Comparison of ENCODE assay signal across 1 cellular context in the genomic region with DNA sequence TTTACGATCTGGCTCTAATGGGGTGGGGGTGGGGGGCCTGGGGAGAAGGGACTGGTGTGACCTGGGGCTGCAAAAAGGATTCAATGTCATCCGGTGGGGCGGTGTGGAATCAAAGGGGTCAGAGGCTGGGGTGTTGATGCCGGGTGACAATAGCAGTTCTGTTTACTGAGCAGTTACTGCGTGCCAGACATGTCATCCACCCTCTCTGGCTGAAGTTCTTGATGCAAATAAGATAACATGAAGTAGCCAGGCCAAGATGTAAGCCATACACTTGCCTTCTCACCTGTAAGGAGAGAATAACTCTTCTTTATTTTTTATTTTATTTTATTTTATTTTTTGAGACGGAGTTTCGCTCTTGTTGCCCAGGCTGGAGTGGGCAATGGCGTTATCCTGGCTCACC.
TF ChIP-seq lines count a peak whose summit lies in the region.

No MANE protein-coding gene starts in this region.

TF ChIP-seq in HepG2, 621 proteins besides CTCF, POLR2A, EP300 and RAD21 (continued from another document and continues in another):
- TF ChIP-seq, protein P1, sequence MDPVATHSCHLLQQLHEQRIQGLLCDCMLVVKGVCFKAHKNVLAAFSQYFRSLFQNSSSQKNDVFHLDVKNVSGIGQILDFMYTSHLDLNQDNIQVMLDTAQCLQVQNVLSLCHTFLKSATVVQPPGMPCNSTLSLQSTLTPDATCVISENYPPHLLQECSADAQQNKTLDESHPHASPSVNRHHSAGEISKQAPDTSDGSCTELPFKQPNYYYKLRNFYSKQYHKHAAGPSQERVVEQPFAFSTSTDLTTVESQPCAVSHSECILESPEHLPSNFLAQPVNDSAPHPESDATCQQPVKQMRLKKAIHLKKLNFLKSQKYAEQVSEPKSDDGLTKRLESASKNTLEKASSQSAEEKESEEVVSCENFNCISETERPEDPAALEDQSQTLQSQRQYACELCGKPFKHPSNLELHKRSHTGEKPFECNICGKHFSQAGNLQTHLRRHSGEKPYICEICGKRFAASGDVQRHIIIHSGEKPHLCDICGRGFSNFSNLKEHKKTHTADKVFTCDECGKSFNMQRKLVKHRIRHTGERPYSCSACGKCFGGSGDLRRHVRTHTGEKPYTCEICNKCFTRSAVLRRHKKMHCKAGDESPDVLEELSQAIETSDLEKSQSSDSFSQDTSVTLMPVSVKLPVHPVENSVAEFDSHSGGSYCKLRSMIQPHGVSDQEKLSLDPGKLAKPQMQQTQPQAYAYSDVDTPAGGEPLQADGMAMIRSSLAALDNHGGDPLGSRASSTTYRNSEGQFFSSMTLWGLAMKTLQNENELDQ (CRISPR knock-in tag; IDR thresholded peaks at IDR 0.05; ENCODE audit: borderline replicate concordance) = no peak
- TF ChIP-seq, protein P2, sequence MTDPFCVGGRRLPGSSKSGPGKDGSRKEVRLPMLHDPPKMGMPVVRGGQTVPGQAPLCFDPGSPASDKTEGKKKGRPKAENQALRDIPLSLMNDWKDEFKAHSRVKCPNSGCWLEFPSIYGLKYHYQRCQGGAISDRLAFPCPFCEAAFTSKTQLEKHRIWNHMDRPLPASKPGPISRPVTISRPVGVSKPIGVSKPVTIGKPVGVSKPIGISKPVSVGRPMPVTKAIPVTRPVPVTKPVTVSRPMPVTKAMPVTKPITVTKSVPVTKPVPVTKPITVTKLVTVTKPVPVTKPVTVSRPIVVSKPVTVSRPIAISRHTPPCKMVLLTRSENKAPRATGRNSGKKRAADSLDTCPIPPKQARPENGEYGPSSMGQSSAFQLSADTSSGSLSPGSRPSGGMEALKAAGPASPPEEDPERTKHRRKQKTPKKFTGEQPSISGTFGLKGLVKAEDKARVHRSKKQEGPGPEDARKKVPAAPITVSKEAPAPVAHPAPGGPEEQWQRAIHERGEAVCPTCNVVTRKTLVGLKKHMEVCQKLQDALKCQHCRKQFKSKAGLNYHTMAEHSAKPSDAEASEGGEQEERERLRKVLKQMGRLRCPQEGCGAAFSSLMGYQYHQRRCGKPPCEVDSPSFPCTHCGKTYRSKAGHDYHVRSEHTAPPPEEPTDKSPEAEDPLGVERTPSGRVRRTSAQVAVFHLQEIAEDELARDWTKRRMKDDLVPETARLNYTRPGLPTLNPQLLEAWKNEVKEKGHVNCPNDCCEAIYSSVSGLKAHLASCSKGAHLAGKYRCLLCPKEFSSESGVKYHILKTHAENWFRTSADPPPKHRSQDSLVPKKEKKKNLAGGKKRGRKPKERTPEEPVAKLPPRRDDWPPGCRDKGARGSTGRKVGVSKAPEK (CRISPR knock-in tag; IDR thresholded peaks at IDR 0.05; ENCODE audit: borderline replicate concordance) = no peak
- TF ChIP-seq GABPA (IDR thresholded peaks at IDR 0.05; ENCODE audit: low read depth, low read length) (no peak), GABPA (CRISPR knock-in tag; IDR thresholded peaks at IDR 0.05; ENCODE audit: low read depth) (no peak), MIER2 (CRISPR knock-in tag; IDR thresholded peaks at IDR 0.05) (no peak), NR2F1 (CRISPR knock-in tag; IDR thresholded peaks at IDR 0.05) (no peak), NONO (IDR thresholded peaks at IDR 0.05) (no peak), NONO (CRISPR knock-in tag; conservative IDR thresholded peaks at IDR 0.05) (no peak), FOXA1 (IDR thresholded peaks at IDR 0.05) (no peak), FOXA1 (CRISPR knock-in tag; IDR thresholded peaks at IDR 0.05) (0 out of 2 replicates have a peak, but pooled peaks have one; percentile 39), HMG20A (CRISPR knock-in tag; IDR thresholded peaks at IDR 0.05; ENCODE audit: borderline replicate concordance) (no peak), CENPX (CRISPR knock-in tag; IDR thresholded peaks at IDR 0.05) (no peak), ZNF292 (CRISPR knock-in tag; IDR thresholded peaks at IDR 0.05; ENCODE audit: borderline replicate concordance, low read depth) (no peak), SOX5 (CRISPR knock-in tag; IDR thresholded peaks at IDR 0.05; ENCODE audit: borderline replicate concordance) (peak; percentile 46; the same call in 1 of the 2 replicates), SAP130 (CRISPR knock-in tag; IDR thresholded peaks at IDR 0.05; ENCODE audit: low read depth) (no peak), ZNF7 (CRISPR knock-in tag; IDR thresholded peaks at IDR 0.05) (no peak), MTA1 (CRISPR knock-in tag; IDR thresholded peaks at IDR 0.05; ENCODE audit: borderline replicate concordance) (no peak), ZNF782 (CRISPR knock-in tag; IDR thresholded peaks at IDR 0.05; ENCODE audit: borderline replicate concordance) (no peak), SALL1 (CRISPR knock-in tag; IDR thresholded peaks at IDR 0.05) (no peak), MAZ (IDR thresholded peaks at IDR 0.05; ENCODE audit: borderline replicate concordance, low read depth, low read length) (no peak), MAZ (CRISPR knock-in tag; IDR thresholded peaks at IDR 0.05; ENCODE audit: low read depth) (no peak), MAFG (CRISPR knock-in tag; IDR thresholded peaks at IDR 0.05) (no peak), NFKB2 (CRISPR knock-in tag; IDR thresholded peaks at IDR 0.05; ENCODE audit: borderline replicate concordance) (no peak), NR2F6 (IDR thresholded peaks at IDR 0.05) (no peak), NR2F6 (CRISPR knock-in tag; IDR thresholded peaks at IDR 0.05) (0 out of 2 replicates have a peak, but pooled peaks have one; percentile 34), ZFP82 (CRISPR knock-in tag; IDR thresholded peaks at IDR 0.05; ENCODE audit: borderline replicate concordance) (no peak)
- TF ChIP-seq, protein P3, sequence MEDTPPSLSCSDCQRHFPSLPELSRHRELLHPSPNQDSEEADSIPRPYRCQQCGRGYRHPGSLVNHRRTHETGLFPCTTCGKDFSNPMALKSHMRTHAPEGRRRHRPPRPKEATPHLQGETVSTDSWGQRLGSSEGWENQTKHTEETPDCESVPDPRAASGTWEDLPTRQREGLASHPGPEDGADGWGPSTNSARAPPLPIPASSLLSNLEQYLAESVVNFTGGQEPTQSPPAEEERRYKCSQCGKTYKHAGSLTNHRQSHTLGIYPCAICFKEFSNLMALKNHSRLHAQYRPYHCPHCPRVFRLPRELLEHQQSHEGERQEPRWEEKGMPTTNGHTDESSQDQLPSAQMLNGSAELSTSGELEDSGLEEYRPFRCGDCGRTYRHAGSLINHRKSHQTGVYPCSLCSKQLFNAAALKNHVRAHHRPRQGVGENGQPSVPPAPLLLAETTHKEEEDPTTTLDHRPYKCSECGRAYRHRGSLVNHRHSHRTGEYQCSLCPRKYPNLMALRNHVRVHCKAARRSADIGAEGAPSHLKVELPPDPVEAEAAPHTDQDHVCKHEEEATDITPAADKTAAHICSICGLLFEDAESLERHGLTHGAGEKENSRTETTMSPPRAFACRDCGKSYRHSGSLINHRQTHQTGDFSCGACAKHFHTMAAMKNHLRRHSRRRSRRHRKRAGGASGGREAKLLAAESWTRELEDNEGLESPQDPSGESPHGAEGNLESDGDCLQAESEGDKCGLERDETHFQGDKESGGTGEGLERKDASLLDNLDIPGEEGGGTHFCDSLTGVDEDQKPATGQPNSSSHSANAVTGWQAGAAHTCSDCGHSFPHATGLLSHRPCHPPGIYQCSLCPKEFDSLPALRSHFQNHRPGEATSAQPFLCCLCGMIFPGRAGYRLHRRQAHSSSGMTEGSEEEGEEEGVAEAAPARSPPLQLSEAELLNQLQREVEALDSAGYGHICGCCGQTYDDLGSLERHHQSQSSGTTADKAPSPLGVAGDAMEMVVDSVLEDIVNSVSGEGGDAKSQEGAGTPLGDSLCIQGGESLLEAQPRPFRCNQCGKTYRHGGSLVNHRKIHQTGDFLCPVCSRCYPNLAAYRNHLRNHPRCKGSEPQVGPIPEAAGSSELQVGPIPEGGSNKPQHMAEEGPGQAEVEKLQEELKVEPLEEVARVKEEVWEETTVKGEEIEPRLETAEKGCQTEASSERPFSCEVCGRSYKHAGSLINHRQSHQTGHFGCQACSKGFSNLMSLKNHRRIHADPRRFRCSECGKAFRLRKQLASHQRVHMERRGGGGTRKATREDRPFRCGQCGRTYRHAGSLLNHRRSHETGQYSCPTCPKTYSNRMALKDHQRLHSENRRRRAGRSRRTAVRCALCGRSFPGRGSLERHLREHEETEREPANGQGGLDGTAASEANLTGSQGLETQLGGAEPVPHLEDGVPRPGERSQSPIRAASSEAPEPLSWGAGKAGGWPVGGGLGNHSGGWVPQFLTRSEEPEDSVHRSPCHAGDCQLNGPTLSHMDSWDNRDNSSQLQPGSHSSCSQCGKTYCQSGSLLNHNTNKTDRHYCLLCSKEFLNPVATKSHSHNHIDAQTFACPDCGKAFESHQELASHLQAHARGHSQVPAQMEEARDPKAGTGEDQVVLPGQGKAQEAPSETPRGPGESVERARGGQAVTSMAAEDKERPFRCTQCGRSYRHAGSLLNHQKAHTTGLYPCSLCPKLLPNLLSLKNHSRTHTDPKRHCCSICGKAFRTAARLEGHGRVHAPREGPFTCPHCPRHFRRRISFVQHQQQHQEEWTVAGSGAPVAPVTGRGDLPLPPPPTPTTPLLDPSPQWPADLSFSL (CRISPR knock-in tag; IDR thresholded peaks at IDR 0.05) = no peak
- TF ChIP-seq, protein P4, sequence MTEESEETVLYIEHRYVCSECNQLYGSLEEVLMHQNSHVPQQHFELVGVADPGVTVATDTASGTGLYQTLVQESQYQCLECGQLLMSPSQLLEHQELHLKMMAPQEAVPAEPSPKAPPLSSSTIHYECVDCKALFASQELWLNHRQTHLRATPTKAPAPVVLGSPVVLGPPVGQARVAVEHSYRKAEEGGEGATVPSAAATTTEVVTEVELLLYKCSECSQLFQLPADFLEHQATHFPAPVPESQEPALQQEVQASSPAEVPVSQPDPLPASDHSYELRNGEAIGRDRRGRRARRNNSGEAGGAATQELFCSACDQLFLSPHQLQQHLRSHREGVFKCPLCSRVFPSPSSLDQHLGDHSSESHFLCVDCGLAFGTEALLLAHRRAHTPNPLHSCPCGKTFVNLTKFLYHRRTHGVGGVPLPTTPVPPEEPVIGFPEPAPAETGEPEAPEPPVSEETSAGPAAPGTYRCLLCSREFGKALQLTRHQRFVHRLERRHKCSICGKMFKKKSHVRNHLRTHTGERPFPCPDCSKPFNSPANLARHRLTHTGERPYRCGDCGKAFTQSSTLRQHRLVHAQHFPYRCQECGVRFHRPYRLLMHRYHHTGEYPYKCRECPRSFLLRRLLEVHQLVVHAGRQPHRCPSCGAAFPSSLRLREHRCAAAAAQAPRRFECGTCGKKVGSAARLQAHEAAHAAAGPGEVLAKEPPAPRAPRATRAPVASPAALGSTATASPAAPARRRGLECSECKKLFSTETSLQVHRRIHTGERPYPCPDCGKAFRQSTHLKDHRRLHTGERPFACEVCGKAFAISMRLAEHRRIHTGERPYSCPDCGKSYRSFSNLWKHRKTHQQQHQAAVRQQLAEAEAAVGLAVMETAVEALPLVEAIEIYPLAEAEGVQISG (CRISPR knock-in tag; IDR thresholded peaks at IDR 0.05) = no peak
- TF ChIP-seq, protein P5, sequence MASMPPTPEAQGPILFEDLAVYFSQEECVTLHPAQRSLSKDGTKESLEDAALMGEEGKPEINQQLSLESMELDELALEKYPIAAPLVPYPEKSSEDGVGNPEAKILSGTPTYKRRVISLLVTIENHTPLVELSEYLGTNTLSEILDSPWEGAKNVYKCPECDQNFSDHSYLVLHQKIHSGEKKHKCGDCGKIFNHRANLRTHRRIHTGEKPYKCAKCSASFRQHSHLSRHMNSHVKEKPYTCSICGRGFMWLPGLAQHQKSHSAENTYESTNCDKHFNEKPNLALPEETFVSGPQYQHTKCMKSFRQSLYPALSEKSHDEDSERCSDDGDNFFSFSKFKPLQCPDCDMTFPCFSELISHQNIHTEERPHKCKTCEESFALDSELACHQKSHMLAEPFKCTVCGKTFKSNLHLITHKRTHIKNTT (CRISPR knock-in tag; IDR thresholded peaks at IDR 0.05) = no peak
- TF ChIP-seq, protein P6, sequence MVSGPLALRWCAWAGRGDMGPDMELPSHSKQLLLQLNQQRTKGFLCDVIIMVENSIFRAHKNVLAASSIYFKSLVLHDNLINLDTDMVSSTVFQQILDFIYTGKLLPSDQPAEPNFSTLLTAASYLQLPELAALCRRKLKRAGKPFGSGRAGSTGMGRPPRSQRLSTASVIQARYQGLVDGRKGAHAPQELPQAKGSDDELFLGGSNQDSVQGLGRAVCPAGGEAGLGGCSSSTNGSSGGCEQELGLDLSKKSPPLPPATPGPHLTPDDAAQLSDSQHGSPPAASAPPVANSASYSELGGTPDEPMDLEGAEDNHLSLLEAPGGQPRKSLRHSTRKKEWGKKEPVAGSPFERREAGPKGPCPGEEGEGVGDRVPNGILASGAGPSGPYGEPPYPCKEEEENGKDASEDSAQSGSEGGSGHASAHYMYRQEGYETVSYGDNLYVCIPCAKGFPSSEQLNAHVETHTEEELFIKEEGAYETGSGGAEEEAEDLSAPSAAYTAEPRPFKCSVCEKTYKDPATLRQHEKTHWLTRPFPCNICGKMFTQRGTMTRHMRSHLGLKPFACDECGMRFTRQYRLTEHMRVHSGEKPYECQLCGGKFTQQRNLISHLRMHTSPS (CRISPR knock-in tag; IDR thresholded peaks at IDR 0.05; ENCODE audit: low read depth) = no peak
- TF ChIP-seq, protein P7, sequence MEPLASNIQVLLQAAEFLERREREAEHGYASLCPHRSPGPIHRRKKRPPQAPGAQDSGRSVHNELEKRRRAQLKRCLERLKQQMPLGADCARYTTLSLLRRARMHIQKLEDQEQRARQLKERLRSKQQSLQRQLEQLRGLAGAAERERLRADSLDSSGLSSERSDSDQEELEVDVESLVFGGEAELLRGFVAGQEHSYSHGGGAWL (CRISPR knock-in tag; IDR thresholded peaks at IDR 0.05) = no peak
- TF ChIP-seq, protein P8, sequence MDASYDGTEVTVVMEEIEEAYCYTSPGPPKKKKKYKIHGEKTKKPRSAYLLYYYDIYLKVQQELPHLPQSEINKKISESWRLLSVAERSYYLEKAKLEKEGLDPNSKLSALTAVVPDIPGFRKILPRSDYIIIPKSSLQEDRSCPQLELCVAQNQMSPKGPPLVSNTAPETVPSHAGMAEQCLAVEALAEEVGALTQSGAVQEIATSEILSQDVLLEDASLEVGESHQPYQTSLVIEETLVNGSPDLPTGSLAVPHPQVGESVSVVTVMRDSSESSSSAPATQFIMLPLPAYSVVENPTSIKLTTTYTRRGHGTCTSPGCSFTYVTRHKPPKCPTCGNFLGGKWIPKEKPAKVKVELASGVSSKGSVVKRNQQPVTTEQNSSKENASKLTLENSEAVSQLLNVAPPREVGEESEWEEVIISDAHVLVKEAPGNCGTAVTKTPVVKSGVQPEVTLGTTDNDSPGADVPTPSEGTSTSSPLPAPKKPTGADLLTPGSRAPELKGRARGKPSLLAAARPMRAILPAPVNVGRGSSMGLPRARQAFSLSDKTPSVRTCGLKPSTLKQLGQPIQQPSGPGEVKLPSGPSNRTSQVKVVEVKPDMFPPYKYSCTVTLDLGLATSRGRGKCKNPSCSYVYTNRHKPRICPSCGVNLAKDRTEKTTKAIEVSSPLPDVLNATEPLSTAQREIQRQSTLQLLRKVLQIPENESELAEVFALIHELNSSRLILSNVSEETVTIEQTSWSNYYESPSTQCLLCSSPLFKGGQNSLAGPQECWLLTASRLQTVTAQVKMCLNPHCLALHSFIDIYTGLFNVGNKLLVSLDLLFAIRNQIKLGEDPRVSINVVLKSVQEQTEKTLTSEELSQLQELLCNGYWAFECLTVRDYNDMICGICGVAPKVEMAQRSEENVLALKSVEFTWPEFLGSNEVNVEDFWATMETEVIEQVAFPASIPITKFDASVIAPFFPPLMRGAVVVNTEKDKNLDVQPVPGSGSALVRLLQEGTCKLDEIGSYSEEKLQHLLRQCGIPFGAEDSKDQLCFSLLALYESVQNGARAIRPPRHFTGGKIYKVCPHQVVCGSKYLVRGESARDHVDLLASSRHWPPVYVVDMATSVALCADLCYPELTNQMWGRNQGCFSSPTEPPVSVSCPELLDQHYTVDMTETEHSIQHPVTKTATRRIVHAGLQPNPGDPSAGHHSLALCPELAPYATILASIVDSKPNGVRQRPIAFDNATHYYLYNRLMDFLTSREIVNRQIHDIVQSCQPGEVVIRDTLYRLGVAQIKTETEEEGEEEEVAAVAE (CRISPR knock-in tag; IDR thresholded peaks at IDR 0.05; ENCODE audit: borderline replicate concordance) = no peak
